In the genomic region with DNA sequence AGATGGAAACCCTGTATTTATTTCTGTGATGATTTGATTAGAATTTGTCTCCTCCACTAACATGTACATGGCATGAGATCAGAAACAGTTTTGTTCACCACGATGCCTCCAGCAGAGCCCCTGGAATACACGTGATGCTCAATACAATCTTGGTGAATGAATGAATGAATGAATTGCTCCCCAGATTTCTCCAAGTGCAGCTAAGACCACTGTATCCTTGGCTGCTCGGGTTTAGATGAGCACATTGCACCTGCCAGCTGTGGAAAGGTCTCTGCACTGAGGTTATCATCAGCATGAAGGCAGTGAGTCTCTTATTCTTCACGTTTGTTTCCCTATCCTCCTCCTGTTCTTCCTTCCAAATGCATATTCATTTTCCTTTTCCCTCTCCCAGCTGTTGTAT, we compare ENCODE assay signal across 17 cellular contexts. TPM values are rescaled to one million over a fixed set of nuclear protein-coding genes. Genes with fewer than 3 reads are reported as not detected.
DNase-seq lines count a peak whose midpoint lies in the region; ATAC-seq, FAIRE-seq and TF ChIP-seq lines count a peak whose summit lies in the region.
"Had no signal": no experiment of that assay in that cellular context is flagged by ENCODE, and none has a peak within 500 bp of the region (broad histone marks: within the 10 kb centered on the region; RNA-seq: fewer than 3 reads in every experiment).

No MANE protein-coding gene starts in this region.

- intact Hi-C loops in activated CD4-positive, alpha-beta T cell treated with anti-CD3 and anti-CD28 coated beads, Interleukin-2, amount 10 ng/mL, durations not matched to agents 24 days and 14 days (cut with micrococcal nuclease): no loop called here
- intact Hi-C loops in K562 (cut with micrococcal nuclease): loop anchor here (2.0 kb wide), 1 partner anchor 17 kb away; a partner anchor contains a TSS

- no peaks in the 10 kb centered on the region for H3K27me3 Mint-ChIP-seq in activated CD4-positive, alpha-beta T cell treated with anti-CD3 and anti-CD28 coated beads, Interleukin-2, amount 10 ng/mL, durations not matched to agents 24 days and 14 days

- H3F3A ChIP-seq in OCI-LY1 (ENCODE audit: insufficient read depth, low read length): no peaks in the 10 kb centered on the region

- WGBS in K562 (ENCODE audit: insufficient coverage, low coverage, missing lambda C conversion rate): 28% methylated on average over 4 of the region's 4 CpGs

- H3K4me1 ChIP-seq in OCI-LY1 (ENCODE audit: insufficient read depth, low read length, severe bottlenecking) (peaks cover 11% of the 10 kb centered on the region), K562 (replicated peaks in 1 of 2; ENCODE audit: control insufficient read depth in 2 of 2, insufficient read depth in 2 of 2, low read length in 2 of 2) (peaks cover 26 to 54% of the 10 kb centered on the region in 2 experiments), skeletal muscle satellite cell (ENCODE audit: control insufficient read depth, insufficient read depth, low read length) (peaks cover 16% of the 10 kb centered on the region)
- H3K4me1 ChIP-seq: A549 had no signal

- H3K4me3 ChIP-seq in OCI-LY1 (ENCODE audit: low read depth, low read length, poor library complexity, severe bottlenecking): no peak overlapping the region
- no peak overlapping the region for H3K4me3 ChIP-seq in K562
- H3K4me3 ChIP-seq in skeletal muscle satellite cell (ENCODE audit: low read length): no peak overlapping the region
- H3K4me3 ChIP-seq: A549, sigmoid colon, transverse colon had no signal

- H3K27ac Mint-ChIP-seq in activated CD4-positive, alpha-beta T cell treated with anti-CD3 and anti-CD28 coated beads, Interleukin-2, amount 10 ng/mL, durations not matched to agents 24 days and 14 days: peak overlapping the region; percentile 84
- H3K27ac Mint-ChIP-seq: nephron progenitor cell had no signal

- H2AFZ ChIP-seq in OCI-LY1 (ENCODE audit: low read length) (peak overlapping the region; percentile 54), K562 (ENCODE audit: low read depth, low read length) (no peak overlapping the region)

- POLR2A ChIA-PET in K562 (lab: Yijun Ruan, JAX): interaction anchor here (0.6 to 2.2 kb wide), 4 partner anchors 9 to 18 kb away, joined by 4 to 12 read pairs (median 6); a partner anchor contains a TSS

- no peak overlapping the region for H3K27ac ChIP-seq in OCI-LY1 (ENCODE audit: low read depth, low read length, poor library complexity, severe bottlenecking)
- H3K27ac ChIP-seq in K562 (ENCODE audit: extremely low read depth, low read depth, low read length): peak overlapping the region; percentile 50; the same call in 1 of the 3 replicates
- no peak overlapping the region for H3K27ac ChIP-seq in caudate nucleus (ENCODE audit: low read depth, low read length)
- H3K27ac ChIP-seq: A549, transverse colon had no signal

- FAIRE-seq in K562 (lab: Jason Lieb, UNC): no peak
- FAIRE-seq: A549, frontal cortex, keratinocyte had no signal

- no peaks in the 10 kb centered on the region for H3K9me2 ChIP-seq in OCI-LY1 (ENCODE audit: low read depth, low read length)

- no peak for ATAC-seq in K562
- ATAC-seq in GM19023 (IDR thresholded peaks at IDR 0.05; ENCODE audit: unreplicated experiment): no peak
- ATAC-seq: A549 had no signal

- no peaks in the 10 kb centered on the region for H4K20me1 ChIP-seq in OCI-LY1 (ENCODE audit: insufficient read depth, low read length)
- peaks cover 29% of the 10 kb centered on the region for H4K20me1 ChIP-seq in K562 (replicated peaks; ENCODE audit: control insufficient read depth, insufficient read depth, low read length)

- TF ChIP-seq EP300 in K562 (IDR thresholded peaks at IDR 0.05; ENCODE audit: low read length): no peak

- peaks cover 53% of the 10 kb centered on the region for H3K4me1 Mint-ChIP-seq in activated CD4-positive, alpha-beta T cell treated with anti-CD3 and anti-CD28 coated beads, Interleukin-2, amount 10 ng/mL, durations not matched to agents 24 days and 14 days
- H3K4me1 Mint-ChIP-seq: nephron progenitor cell had no signal

- no peak overlapping the region for H3K9ac ChIP-seq in OCI-LY1 (ENCODE audit: low read length)
- H3K9ac ChIP-seq in K562 (ENCODE audit: insufficient read depth in 1 of 2, low read depth in 2 of 2, low read length in 2 of 2): no peak overlapping the region
- no peak overlapping the region for H3K9ac ChIP-seq in skeletal muscle satellite cell (ENCODE audit: low read depth, low read length)

- no peaks in the 10 kb centered on the region for H3K9me1 ChIP-seq in K562 (ENCODE audit: control insufficient read depth, insufficient read depth, low read length)

- CTCF ChIA-PET in K562 (lab: Yijun Ruan, JAX; ENCODE audit: low intra/inter-chr PET ratio): no interaction called here

- H3K4me2 ChIP-seq in OCI-LY1 (ENCODE audit: low read length) (peak overlapping the region; percentile 27; the same call in 1 of the 2 replicates), K562 (ENCODE audit: insufficient read depth, low read length) (no peak overlapping the region), skeletal muscle satellite cell (ENCODE audit: low read length) (peak overlapping the region; percentile 63)
- H3K4me2 ChIP-seq: A549 had no signal

- DNase-seq in activated CD4-positive, alpha-beta T cell treated with anti-CD3 and anti-CD28 coated beads, Interleukin-2, amount 10 ng/mL, durations not matched to agents 24 days and 14 days: no peak
- DNase-seq in activated CD4-positive, alpha-beta T cell treated with anti-CD3 and anti-CD28 coated beads for 1 hour: no peak
- DNase-seq in K562 (ENCODE audit: extremely low read depth in 1 of 4, low spot score in 3 of 4): no peak
- no peak for DNase-seq in NCI-H1436 (lab: John Stamatoyannopoulos, UW)
- no peak for DNase-seq in caudate nucleus (lab: John Stamatoyannopoulos, UW)
- DNase-seq: amygdala, NCI-H446 treated with DMSO at 0.1 percent for 48 hours, nephron progenitor cell, Right ventricle myocardium superior, sigmoid colon, transverse colon had no signal

- no peak for TF ChIP-seq POLR2A in K562 (conservative IDR thresholded peaks at IDR 0.05)

- TF ChIP-seq CTCF in OCI-LY1 (IDR thresholded peaks at IDR 0.05; ENCODE audit: low read length) (no peak), K562 (IDR thresholded peaks at IDR 0.05 in 2 of 3, conservative IDR thresholded peaks at IDR 0.05 in 1 of 3; ENCODE audit: insufficient read depth in 2 of 3, low read depth in 1 of 3, low read length in 3 of 3) (no peak)

- no peaks in the 10 kb centered on the region for H3K79me2 ChIP-seq in OCI-LY1 (ENCODE audit: insufficient read depth, low read length)
- H3K79me2 ChIP-seq in K562 (ENCODE audit: control insufficient read depth, insufficient read depth, low read length): peaks cover 100% of the 10 kb centered on the region

- BruUV-seq in K562 (replicated peaks; lab: Mats Ljungman, UMichigan): no TSS peak

- peaks cover 16% of the 10 kb centered on the region for H3K36me3 Mint-ChIP-seq in activated CD4-positive, alpha-beta T cell treated with anti-CD3 and anti-CD28 coated beads, Interleukin-2, amount 10 ng/mL, durations not matched to agents 24 days and 14 days (ENCODE audit: low read depth)

- H3K27me3 ChIP-seq in OCI-LY1 (ENCODE audit: insufficient read depth, low read length): no peaks in the 10 kb centered on the region
- no peaks in the 10 kb centered on the region for H3K27me3 ChIP-seq in K562 (ENCODE audit: control insufficient read depth in 2 of 2, insufficient read depth in 2 of 2, low read length in 2 of 2)
- no peaks in the 10 kb centered on the region for H3K27me3 ChIP-seq in skeletal muscle satellite cell (ENCODE audit: control insufficient read depth, insufficient read depth, low read length)
- H3K27me3 ChIP-seq: sigmoid colon, transverse colon had no signal

- H3K36me3 ChIP-seq in OCI-LY1 (ENCODE audit: insufficient read depth, low read length): no peaks in the 10 kb centered on the region
- peaks cover 88% of the 10 kb centered on the region for H3K36me3 ChIP-seq in K562 (ENCODE audit: control insufficient read depth, insufficient read depth, low read length)
- H3K36me3 ChIP-seq in skeletal muscle satellite cell (ENCODE audit: insufficient read depth, low read length): no peaks in the 10 kb centered on the region
- H3K36me3 ChIP-seq: sigmoid colon, transverse colon had no signal

- peak overlapping the region; percentile 60 for H3K4me3 Mint-ChIP-seq in activated CD4-positive, alpha-beta T cell treated with anti-CD3 and anti-CD28 coated beads, Interleukin-2, amount 10 ng/mL, durations not matched to agents 24 days and 14 days
- H3K4me3 Mint-ChIP-seq: nephron progenitor cell had no signal

- peaks cover 15% of the 10 kb centered on the region for H3K9me3 Mint-ChIP-seq in activated CD4-positive, alpha-beta T cell treated with anti-CD3 and anti-CD28 coated beads, Interleukin-2, amount 10 ng/mL, durations not matched to agents 24 days and 14 days
- H3K9me3 Mint-ChIP-seq: nephron progenitor cell had no signal

- in situ Hi-C loops in K562 (cut with MboI): no loop called here

- TF ChIP-seq RAD21 in K562 (CRISPR knock-in tag; conservative IDR thresholded peaks at IDR 0.05 in 1 of 2, IDR thresholded peaks at IDR 0.05 in 1 of 2): no peak

- H3K9me3 ChIP-seq in OCI-LY1 (ENCODE audit: low read length): no peaks in the 10 kb centered on the region
- no peaks in the 10 kb centered on the region for H3K9me3 ChIP-seq in K562 (replicated peaks; ENCODE audit: control insufficient read depth, insufficient read depth, low read depth, low read length)
- H3K9me3 ChIP-seq in skeletal muscle satellite cell (replicated peaks; ENCODE audit: low read length): no peaks in the 10 kb centered on the region
- H3K9me3 ChIP-seq: A549, sigmoid colon, transverse colon had no signal

RNA-seq across cellular contexts. Expression of a gene that starts 17.9 kb away (rescaled TPM):
- 2.8 and 3.1 TPM in 2 replicates for total RNA-seq in activated CD4-positive, alpha-beta T cell treated with anti-CD3 and anti-CD28 coated beads, Interleukin-2, amount 10 ng/mL, durations not matched to agents 24 days and 14 days
- total RNA-seq in K562 (2011; cell fraction: chromatin; rRNA removed; ENCODE audit: low replicate concordance): 63.3 and 67.4 TPM in 2 replicates
- total RNA-seq in K562 (2011; cell fraction: nucleolus; rRNA removed): 45.1 and 50.9 TPM in 2 replicates
- 43.0 and 48.2 TPM in 2 replicates for total RNA-seq in K562 (2011; cell fraction: nucleoplasm; rRNA removed)
- 26.7 and 27.1 TPM in 2 replicates for total RNA-seq in K562 (2014; rRNA removed)
- total RNA-seq in K562 (2014; rRNA removed; fragmentation: Illumina TruSeq; extraction: Trizol): 23.4 and 29.3 TPM in 2 replicates
- 25.3 and 25.6 TPM in 2 replicates for total RNA-seq in K562 (2015; rRNA removed; fragmentation: Illumina TruSeq; extraction: Trizol)
- total RNA-seq in K562 (2021): 27.8 and 36.8 TPM in 2 replicates
- polyA plus RNA-seq in K562 (2011; rRNA removed): 53.2 and 53.8 TPM in 2 replicates
- 52.4 and 52.9 TPM in 2 replicates for polyA plus RNA-seq in K562 (2011; cell fraction: cytosol; rRNA removed)
- 28.9 and 33.6 TPM in 2 replicates for polyA plus RNA-seq in K562 (2011; cell fraction: nucleus; rRNA removed)
- polyA plus RNA-seq in K562 (2012): 18.6 and 19.4 TPM in 2 replicates
- 35.3 and 41.6 TPM in 2 replicates for polyA plus RNA-seq in K562 (2014; fragmentation: Illumina TruSeq; extraction: Trizol)
- polyA plus RNA-seq in K562 (2014; fragmentation: Nextera tagmentation; extraction: Ambion mirVana): 1 to 10 TPM; 8.1 to 8.8 TPM
- polyA plus RNA-seq in K562 (2014; rRNA removed): 21.7 and 30.0 TPM in 2 replicates
- 56.7 and 57.5 TPM in 2 replicates for polyA minus RNA-seq in K562 (2011; rRNA and poly(A)+ RNA removed)
- polyA minus RNA-seq in K562 (2011; cell fraction: cytosol; rRNA and poly(A)+ RNA removed): 39.3 and 40.1 TPM in 2 replicates
- 26.0 and 37.0 TPM in 2 replicates for polyA minus RNA-seq in K562 (2011; cell fraction: nucleus; rRNA and poly(A)+ RNA removed)
- 0.87 TPM in 1 of 2 replicates, not detected in the other for total RNA-seq in skeletal muscle satellite cell (2012; rRNA removed)

RNA-seq across cellular contexts. Expression of a gene that starts 37.5 kb away (rescaled TPM):
- total RNA-seq in activated CD4-positive, alpha-beta T cell treated with anti-CD3 and anti-CD28 coated beads, Interleukin-2, amount 10 ng/mL, durations not matched to agents 24 days and 14 days: 52.2 and 52.5 TPM in 2 replicates
- 81.3 and 104 TPM in 2 replicates for total RNA-seq in K562 (2011; cell fraction: chromatin; rRNA removed; ENCODE audit: low replicate concordance)
- total RNA-seq in K562 (2011; cell fraction: nucleolus; rRNA removed): 51.9 and 54.7 TPM in 2 replicates
- total RNA-seq in K562 (2011; cell fraction: nucleoplasm; rRNA removed): 67.5 and 68.8 TPM in 2 replicates
- 30.8 and 36.3 TPM in 2 replicates for total RNA-seq in K562 (2014; rRNA removed)
- total RNA-seq in K562 (2014; rRNA removed; fragmentation: Illumina TruSeq; extraction: Trizol): 53.4 and 55.2 TPM in 2 replicates
- total RNA-seq in K562 (2015; rRNA removed; fragmentation: Illumina TruSeq; extraction: Trizol): 43.7 and 45.6 TPM in 2 replicates
- total RNA-seq in K562 (2021): 44.4 and 48.9 TPM in 2 replicates
- 76.6 and 92.5 TPM in 2 replicates for polyA plus RNA-seq in K562 (2011; rRNA removed)
- 77.7 and 92.2 TPM in 2 replicates for polyA plus RNA-seq in K562 (2011; cell fraction: cytosol; rRNA removed)
- 81.7 and 87.2 TPM in 2 replicates for polyA plus RNA-seq in K562 (2011; cell fraction: nucleus; rRNA removed)
- 31.3 and 43.1 TPM in 2 replicates for polyA plus RNA-seq in K562 (2012)
- 48.1 and 56.6 TPM in 2 replicates for polyA plus RNA-seq in K562 (2014; fragmentation: Illumina TruSeq; extraction: Trizol)
- 100 to 1,000 TPM in 1 of 2 experiments, 10 to 100 TPM in 1; 74.1 to 110 TPM for polyA plus RNA-seq in K562 (2014; fragmentation: Nextera tagmentation; extraction: Ambion mirVana)
- 33.5 and 40.7 TPM in 2 replicates for polyA plus RNA-seq in K562 (2014; rRNA removed)
- polyA minus RNA-seq in K562 (2011; rRNA and poly(A)+ RNA removed): 157 and 159 TPM in 2 replicates
- 48.8 and 68.1 TPM in 2 replicates for polyA minus RNA-seq in K562 (2011; cell fraction: cytosol; rRNA and poly(A)+ RNA removed)
- 30.7 and 57.5 TPM in 2 replicates for polyA minus RNA-seq in K562 (2011; cell fraction: nucleus; rRNA and poly(A)+ RNA removed)
- 30.2 and 34.7 TPM in 2 replicates for total RNA-seq in skeletal muscle satellite cell (2012; rRNA removed)

RNA-seq across cellular contexts. Expression of a gene that starts 37.9 kb away (rescaled TPM):
- total RNA-seq in activated CD4-positive, alpha-beta T cell treated with anti-CD3 and anti-CD28 coated beads, Interleukin-2, amount 10 ng/mL, durations not matched to agents 24 days and 14 days: 42.3 and 42.6 TPM in 2 replicates
- total RNA-seq in K562 (2011; cell fraction: chromatin; rRNA removed; ENCODE audit: low replicate concordance): 35.2 and 46.4 TPM in 2 replicates
- 29.4 and 33.6 TPM in 2 replicates for total RNA-seq in K562 (2011; cell fraction: nucleolus; rRNA removed)
- 34.9 and 36.8 TPM in 2 replicates for total RNA-seq in K562 (2011; cell fraction: nucleoplasm; rRNA removed)
- total RNA-seq in K562 (2014; rRNA removed) (72.7 and 78.4 TPM in 2 replicates), K562 (2014; rRNA removed; fragmentation: Illumina TruSeq; extraction: Trizol) (113 and 126 TPM in 2 replicates), K562 (2015; rRNA removed; fragmentation: Illumina TruSeq; extraction: Trizol) (102 and 105 TPM in 2 replicates), K562 (2021) (97.4 and 101 TPM in 2 replicates)
- polyA plus RNA-seq in K562 (2011; rRNA removed) (112 and 148 TPM in 2 replicates), K562 (2014; fragmentation: Illumina TruSeq; extraction: Trizol) (128 and 162 TPM in 2 replicates), K562 (2014; fragmentation: Nextera tagmentation; extraction: Ambion mirVana) (100 to 1,000 TPM; 130 to 153 TPM), K562 (2014; rRNA removed) (105 and 106 TPM in 2 replicates)
- 82.8 and 98.1 TPM in 2 replicates for polyA plus RNA-seq in K562 (2011; cell fraction: cytosol; rRNA removed)
- polyA plus RNA-seq in K562 (2011; cell fraction: nucleus; rRNA removed): 52.9 and 65.0 TPM in 2 replicates
- polyA plus RNA-seq in K562 (2012): 70.5 and 75.3 TPM in 2 replicates
- polyA minus RNA-seq in K562 (2011; rRNA and poly(A)+ RNA removed): 99.4 and 104 TPM in 2 replicates
- polyA minus RNA-seq in K562 (2011; cell fraction: cytosol; rRNA and poly(A)+ RNA removed): 43.0 and 57.1 TPM in 2 replicates
- 16.3 and 31.1 TPM in 2 replicates for polyA minus RNA-seq in K562 (2011; cell fraction: nucleus; rRNA and poly(A)+ RNA removed)
- total RNA-seq in skeletal muscle satellite cell (2012; rRNA removed): 34.2 and 38.0 TPM in 2 replicates

RNA-seq across cellular contexts. Expression of a gene that starts 38.5 kb away (rescaled TPM):
- 92.3 and 96.5 TPM in 2 replicates for total RNA-seq in activated CD4-positive, alpha-beta T cell treated with anti-CD3 and anti-CD28 coated beads, Interleukin-2, amount 10 ng/mL, durations not matched to agents 24 days and 14 days
- 29.7 and 29.9 TPM in 2 replicates for total RNA-seq in K562 (2011; cell fraction: chromatin; rRNA removed; ENCODE audit: low replicate concordance)
- 20.7 and 24.2 TPM in 2 replicates for total RNA-seq in K562 (2011; cell fraction: nucleolus; rRNA removed)
- 33.1 and 37.2 TPM in 2 replicates for total RNA-seq in K562 (2011; cell fraction: nucleoplasm; rRNA removed)
- 67.0 and 69.1 TPM in 2 replicates for total RNA-seq in K562 (2014; rRNA removed)
- total RNA-seq in K562 (2014; rRNA removed; fragmentation: Illumina TruSeq; extraction: Trizol): 62.1 and 69.8 TPM in 2 replicates
- 67.9 and 70.4 TPM in 2 replicates for total RNA-seq in K562 (2015; rRNA removed; fragmentation: Illumina TruSeq; extraction: Trizol)
- total RNA-seq in K562 (2021): 83.5 and 84.9 TPM in 2 replicates
- 82.3 and 87.4 TPM in 2 replicates for polyA plus RNA-seq in K562 (2011; rRNA removed)
- polyA plus RNA-seq in K562 (2011; cell fraction: cytosol; rRNA removed): 68.8 and 69.8 TPM in 2 replicates
- polyA plus RNA-seq in K562 (2011; cell fraction: nucleus; rRNA removed): 48.5 and 53.8 TPM in 2 replicates
- 65.1 and 70.9 TPM in 2 replicates for polyA plus RNA-seq in K562 (2012)
- 85.1 and 90.7 TPM in 2 replicates for polyA plus RNA-seq in K562 (2014; fragmentation: Illumina TruSeq; extraction: Trizol)
- polyA plus RNA-seq in K562 (2014; fragmentation: Nextera tagmentation; extraction: Ambion mirVana): 100 to 1,000 TPM; 114 to 177 TPM
- 80.1 and 85.0 TPM in 2 replicates for polyA plus RNA-seq in K562 (2014; rRNA removed)
- polyA minus RNA-seq in K562 (2011; rRNA and poly(A)+ RNA removed): 46.4 and 55.6 TPM in 2 replicates
- 29.6 and 30.2 TPM in 2 replicates for polyA minus RNA-seq in K562 (2011; cell fraction: cytosol; rRNA and poly(A)+ RNA removed)
- polyA minus RNA-seq in K562 (2011; cell fraction: nucleus; rRNA and poly(A)+ RNA removed): 10.8 and 20.4 TPM in 2 replicates
- total RNA-seq in skeletal muscle satellite cell (2012; rRNA removed): 50.9 and 62.4 TPM in 2 replicates
